20 cellular contexts compared by ENCODE assay signal in genomic region chr16:84629580-84629979, GRCh38.
"Had no signal": no experiment of that assay in that cellular context is flagged by ENCODE, and none has a peak within 500 bp of the region (broad histone marks: within the 10 kb centered on the region; RNA-seq: fewer than 3 reads in every experiment).

No MANE protein-coding gene starts in this region.

- H3K27me3 ChIP-seq: ascending aorta, breast epithelium, foreskin keratinocyte, upper lobe of right lung had no signal

- H3K27ac ChIP-seq: ascending aorta, breast epithelium, foreskin keratinocyte, prostate gland, thoracic aorta, upper lobe of right lung had no signal

- H3K27me3 Mint-ChIP-seq: activated CD4-positive, alpha-beta memory T cell treated with anti-CD3 and anti-CD28 coated beads for 36 hours; memory B cell had no signal

- H3K4me1 ChIP-seq: breast epithelium, foreskin keratinocyte, prostate gland had no signal

- H3K36me3 Mint-ChIP-seq: activated CD4-positive, alpha-beta memory T cell treated with anti-CD3 and anti-CD28 coated beads for 36 hours; memory B cell had no signal

- H3K4me3 Mint-ChIP-seq: activated CD4-positive, alpha-beta memory T cell treated with anti-CD3 and anti-CD28 coated beads for 36 hours; activated T-cell treated with anti-CD3 and anti-CD28 coated beads, Interleukin-2, amount 50 U/mL, for 4 hours; memory B cell; nephron had no signal

- DNase-seq: activated CD4-positive, alpha-beta memory T cell treated with anti-CD3 and anti-CD28 coated beads for 36 hours; activated effector memory CD4-positive, alpha-beta T cell treated with anti-CD3 and anti-CD28 coated beads, Interleukin-2, amount 50 U/mL, for 16 hours; activated T-cell treated with anti-CD3 and anti-CD28 coated beads, Interleukin-2, amount 50 U/mL, for 4 hours; cerebellar nuclear complex; effector CD8-positive, alpha-beta T cell; foreskin keratinocyte; glutamatergic neuron; hypothalamus; kidney; left ventricle myocardium superior; right cardiac atrium; small intestine; upper lobe of right lung had no signal

- H3K36me3 ChIP-seq: ascending aorta, breast epithelium, prostate gland, thoracic aorta, upper lobe of right lung had no signal

- H3K4me3 ChIP-seq: ascending aorta, breast epithelium, prostate gland, thoracic aorta, upper lobe of right lung had no signal

- H3K27ac Mint-ChIP-seq: activated CD4-positive, alpha-beta memory T cell treated with anti-CD3 and anti-CD28 coated beads for 36 hours; memory B cell; nephron had no signal

- H3K9me3 Mint-ChIP-seq: activated CD4-positive, alpha-beta memory T cell treated with anti-CD3 and anti-CD28 coated beads for 36 hours; activated T-cell treated with anti-CD3 and anti-CD28 coated beads, Interleukin-2, amount 50 U/mL, for 4 hours; memory B cell had no signal

- H3K9me3 ChIP-seq: ascending aorta, breast epithelium, prostate gland, thoracic aorta, upper lobe of right lung had no signal

- ATAC-seq: activated CD4-positive, CD25-positive, alpha-beta regulatory T cell treated with anti-CD3 and anti-CD28 coated beads, Interleukin-2, amount 50 U/mL, for 24 hours; foreskin keratinocyte; left ventricle myocardium superior; right cardiac atrium; upper lobe of right lung had no signal
